Comparison of ENCODE assay signal across 24 cellular contexts in genomic region chr6:138487122-138487604, GRCh38. TPM values are rescaled to one million over a fixed set of nuclear protein-coding genes. Genes with fewer than 3 reads are reported as not detected.
DNase-seq lines count a peak whose midpoint lies in the region; ATAC-seq and TF ChIP-seq lines count a peak whose summit lies in the region.
"Had no signal": no experiment of that assay in that cellular context is flagged by ENCODE, and none has a peak within 500 bp of the region (broad histone marks: within the 10 kb centered on the region; RNA-seq: fewer than 3 reads in every experiment).

No MANE protein-coding gene starts in this region.

- H3K9me3 ChIP-seq in Caco-2 (no peaks in the 10 kb centered on the region), HUES6 (ENCODE audit: control insufficient read depth, insufficient read depth, low read depth, low read length) (no peaks in the 10 kb centered on the region), mucosa of rectum (ENCODE audit: control insufficient read depth in 2 of 2, low read length in 2 of 2) (no peaks in the 10 kb centered on the region)
- H3K9me3 ChIP-seq: MG63 had no signal

- no peak for TF ChIP-seq CTCF in Caco-2 (IDR thresholded peaks at IDR 0.05; ENCODE audit: insufficient read depth in 1 of 2, low read depth in 1 of 2, low read length in 1 of 2, severe bottlenecking in 1 of 2, unreplicated experiment in 1 of 2)
- no peak for TF ChIP-seq CTCF in endothelial cell (IDR thresholded peaks at IDR 0.05; ENCODE audit: unreplicated experiment)
- TF ChIP-seq CTCF in GM13977 (IDR thresholded peaks at IDR 0.05; ENCODE audit: extremely low read depth, insufficient read depth, missing control alignments), result no peak

- CTCF ChIA-PET in Caco-2 (lab: Charles Lee), result no interaction called here

- H3K27me3 Mint-ChIP-seq in Caco-2 (ENCODE audit: insufficient read depth, unreplicated experiment) (no peaks in the 10 kb centered on the region), endothelial cell (ENCODE audit: unreplicated experiment) (peaks cover 8% of the 10 kb centered on the region)
- H3K27me3 Mint-ChIP-seq: activated CD8-positive, alpha-beta T cell treated with anti-CD3 and anti-CD28 coated beads for 36 hours had no signal

- peaks cover 11% of the 10 kb centered on the region for H3K9me3 Mint-ChIP-seq in Caco-2 (ENCODE audit: unreplicated experiment)
- H3K9me3 Mint-ChIP-seq in endothelial cell (ENCODE audit: unreplicated experiment), result no peaks in the 10 kb centered on the region
- no peaks in the 10 kb centered on the region for H3K9me3 Mint-ChIP-seq in activated naive CD4-positive, alpha-beta T cell treated with anti-CD3 and anti-CD28 coated beads, Interleukin-2, amount 50 U/mL, for 72 hours
- H3K9me3 Mint-ChIP-seq: activated CD8-positive, alpha-beta T cell treated with anti-CD3 and anti-CD28 coated beads for 36 hours; activated naive CD4-positive, alpha-beta T cell treated with anti-CD3 and anti-CD28 coated beads, Interleukin-2, amount 50 U/mL, for 24 hours; activated T-helper 2 cell treated with anti-CD3 and anti-CD28 coated beads, Interferon-gamma antibody, Interleukin-2, Interleukin-4, amounts not matched to agents 10 μg/mL and 5 μg/mL and 100 μg/mL, durations not matched to agents 14 hours and 24 hours and 36 hours; CD8-positive, alpha-beta T cell; nephron progenitor cell had no signal

- H3K4me1 ChIP-seq in Caco-2, result peaks cover 22% of the 10 kb centered on the region
- peaks cover 49% of the 10 kb centered on the region for H3K4me1 ChIP-seq in HUES6 (ENCODE audit: control insufficient read depth, insufficient read depth, low read length)
- peaks cover 23 to 57% of the 10 kb centered on the region in 2 donors for H3K4me1 ChIP-seq in mucosa of rectum (ENCODE audit: control insufficient read depth in 2 of 2, insufficient read depth in 2 of 2, low read length in 2 of 2)

- H3K27me3 ChIP-seq in Caco-2 (replicated peaks; ENCODE audit: control insufficient read depth, insufficient read depth, low read length) (no peaks in the 10 kb centered on the region), HUES6 (ENCODE audit: control insufficient read depth, insufficient read depth, low read length) (no peaks in the 10 kb centered on the region), mucosa of rectum (ENCODE audit: control insufficient read depth in 2 of 2, insufficient read depth in 2 of 2, low read length in 2 of 2) (no peaks in the 10 kb centered on the region)
- H3K27me3 ChIP-seq: MG63 had no signal

- H3K4me3 ChIP-seq in Caco-2 (ENCODE audit: low read depth, low read length), result no peak overlapping the region
- H3K4me3 ChIP-seq in HUES6 (ENCODE audit: low read depth, low read length), result no peak overlapping the region
- peak overlapping the region in 1 of 2 donors; percentile 38 for H3K4me3 ChIP-seq in mucosa of rectum (ENCODE audit: low read length in 2 of 2)
- H3K4me3 ChIP-seq: GM23248, K562, MG63 had no signal

- no peaks in the 10 kb centered on the region for H3K36me3 Mint-ChIP-seq in Caco-2 (ENCODE audit: insufficient read depth, unreplicated experiment)
- peaks cover 8% of the 10 kb centered on the region for H3K36me3 Mint-ChIP-seq in endothelial cell (ENCODE audit: low read depth, unreplicated experiment)
- H3K36me3 Mint-ChIP-seq in activated naive CD4-positive, alpha-beta T cell treated with anti-CD3 and anti-CD28 coated beads, Interleukin-2, amount 50 U/mL, for 72 hours, result no peaks in the 10 kb centered on the region
- H3K36me3 Mint-ChIP-seq: activated naive CD4-positive, alpha-beta T cell treated with anti-CD3 and anti-CD28 coated beads, Interleukin-2, amount 50 U/mL, for 24 hours; CD8-positive, alpha-beta T cell had no signal

- in situ Hi-C loops in GM13977 (cut with MboI; ENCODE audit: low pct_unique_long_range_greater_than_20kb, low sequenced_read_pairs, unreplicated experiment), result no loop called here

- H3K27ac ChIP-seq in HUES6 (ENCODE audit: low read depth, low read length) (peak overlapping the region; percentile 37; the same call in 1 of the 2 replicates), mucosa of rectum (ENCODE audit: low read depth in 2 of 2, low read length in 2 of 2) (peak overlapping the region; percentile 75 to 83)
- H3K27ac ChIP-seq: GM23248 had no signal

- no peak overlapping the region for H3K4me3 Mint-ChIP-seq in Caco-2 (ENCODE audit: unreplicated experiment)
- no peak overlapping the region for H3K4me3 Mint-ChIP-seq in endothelial cell (ENCODE audit: unreplicated experiment)
- H3K4me3 Mint-ChIP-seq: activated CD8-positive, alpha-beta T cell treated with anti-CD3 and anti-CD28 coated beads for 36 hours; activated naive CD4-positive, alpha-beta T cell treated with anti-CD3 and anti-CD28 coated beads, Interleukin-2, amount 50 U/mL, for 24 hours; CD8-positive, alpha-beta T cell; nephron progenitor cell; T-helper 17 cell had no signal

- POLR2A ChIA-PET in Caco-2 (lab: Charles Lee), result no interaction called here

- no TSS peak for BruUV-seq in Caco-2 (replicated peaks; lab: Mats Ljungman, UMichigan)

- intact Hi-C loops in Caco-2 (cut with micrococcal nuclease; ENCODE audit: unreplicated experiment), result loop anchor here (2.0 kb wide), 1 partner anchor 18 kb away; no protein-coding TSS in a partner anchor

- no peaks in the 10 kb centered on the region; the same call in 1 of the 2 replicates for H3K36me3 ChIP-seq in Caco-2 (ENCODE audit: control insufficient read depth, insufficient read depth, low read length)
- H3K36me3 ChIP-seq in HUES6 (ENCODE audit: control insufficient read depth, insufficient read depth, low read length), result 0 out of 2 replicates have a peak, but pooled peaks cover 4% of the 10 kb centered on the region
- H3K36me3 ChIP-seq in mucosa of rectum (ENCODE audit: control insufficient read depth in 2 of 2, insufficient read depth in 2 of 2, low read length in 2 of 2), result peaks cover 3 to 13% of the 10 kb centered on the region in 2 donors
- H3K36me3 ChIP-seq: MG63 had no signal

- DNase-seq in Caco-2, result no peak
- DNase-seq in endothelial cell (ENCODE audit: low spot score), result no peak
- DNase-seq in GM13977 (ENCODE audit: low spot score), result no peak
- DNase-seq in NCI-H748 treated with DMSO at 0.1 percent for 48 hours (lab: John Stamatoyannopoulos, UW), result no peak
- no peak for DNase-seq in activated naive CD4-positive, alpha-beta T cell treated with anti-CD3 and anti-CD28 coated beads, Interleukin-2, amount 50 U/mL, for 72 hours (ENCODE audit: low spot score in 2 of 2)
- DNase-seq in SW480 (ENCODE audit: low spot score), result no peak
- DNase-seq: activated CD8-positive, alpha-beta T cell treated with anti-CD3 and anti-CD28 coated beads for 36 hours; anterior cingulate cortex; CD8-positive, alpha-beta T cell; GM23248; MG63; NCI-H1105 treated with DMSO at 0.1 percent for 48 hours; NCI-H2029 treated with DMSO at 0.1 percent for 48 hours; NCI-H2227 treated with DMSO at 0.1 percent for 48 hours; nephron progenitor cell; RPMI8226; stimulated activated naive CD4-positive, alpha-beta T cell; T-helper 17 cell had no signal

- H3K27ac Mint-ChIP-seq in Caco-2 (ENCODE audit: unreplicated experiment), result peak overlapping the region; percentile 46
- peak overlapping the region; percentile 97 for H3K27ac Mint-ChIP-seq in endothelial cell (ENCODE audit: unreplicated experiment)
- H3K27ac Mint-ChIP-seq in activated naive CD4-positive, alpha-beta T cell treated with anti-CD3 and anti-CD28 coated beads, Interleukin-2, amount 50 U/mL, for 72 hours, result no peak overlapping the region
- H3K27ac Mint-ChIP-seq: activated CD8-positive, alpha-beta T cell treated with anti-CD3 and anti-CD28 coated beads for 36 hours; activated naive CD4-positive, alpha-beta T cell treated with anti-CD3 and anti-CD28 coated beads, Interleukin-2, amount 50 U/mL, for 24 hours; activated T-helper 2 cell treated with anti-CD3 and anti-CD28 coated beads, Interferon-gamma antibody, Interleukin-2, Interleukin-4, amounts not matched to agents 10 μg/mL and 5 μg/mL and 100 μg/mL, durations not matched to agents 14 hours and 24 hours and 36 hours; CD8-positive, alpha-beta T cell; T-helper 17 cell had no signal

- ATAC-seq in activated naive CD4-positive, alpha-beta T cell treated with anti-CD3 and anti-CD28 coated beads, Interleukin-2, amount 50 U/mL, for 72 hours, result no peak
- ATAC-seq: activated CD8-positive, alpha-beta T cell treated with anti-CD3 and anti-CD28 coated beads for 36 hours; CD8-positive, alpha-beta T cell; K562; sciatic nerve; T-helper 17 cell had no signal

- H3K4me1 Mint-ChIP-seq in Caco-2 (ENCODE audit: low read depth, unreplicated experiment) (peaks cover 29% of the 10 kb centered on the region), endothelial cell (ENCODE audit: unreplicated experiment) (peaks cover 56% of the 10 kb centered on the region)
- H3K4me1 Mint-ChIP-seq: activated naive CD4-positive, alpha-beta T cell treated with anti-CD3 and anti-CD28 coated beads, Interleukin-2, amount 50 U/mL, for 24 hours had no signal

- no peak overlapping the region for H3K9ac ChIP-seq in HUES6 (ENCODE audit: low read length)
- H3K9ac ChIP-seq in mucosa of rectum (ENCODE audit: low read depth in 1 of 2, low read length in 2 of 2), result no peak overlapping the region
- H3K9ac ChIP-seq: GM23248 had no signal

RNA-seq across cellular contexts. Expression of gene NHSL1, which starts 12.1 kb away (rescaled TPM):
- total RNA-seq in Caco-2 (2022), result 39.9 and 41.9 TPM in 2 replicates
- 72.3 TPM for total RNA-seq in endothelial cell (ENCODE audit: unreplicated experiment)
- total RNA-seq in activated naive CD4-positive, alpha-beta T cell treated with anti-CD3 and anti-CD28 coated beads, Interleukin-2, amount 50 U/mL, for 72 hours, result 1 to 10 TPM in 1 of 2 donors, under 1 TPM in 1; 0.68 to 1.9 TPM
- total RNA-seq: CD8-positive, alpha-beta T cell had no signal

Comparison
In these comparisons a context has a peak if more than half of its experiments do, and no peak if none do; other contexts are left out.
1. H3K27ac Mint-ChIP-seq: peak in Caco-2 (single experiment) and endothelial cell (single experiment); none in activated naive CD4-positive, alpha-beta T cell treated with anti-CD3 and anti-CD28 coated beads, Interleukin-2, amount 50 U/mL, for 72 hours (0 of 2).
2. RNA of gene NHSL1, which starts 12.1 kb away (total RNA-seq): 72.3 TPM in endothelial cell (single experiment) and 39.9 to 41.9 TPM in Caco-2; 0.68 to 1.9 TPM in activated naive CD4-positive, alpha-beta T cell treated with anti-CD3 and anti-CD28 coated beads, Interleukin-2, amount 50 U/mL, for 72 hours; every median in the first group is over 10 times any median in the second.